Comparison of ENCODE assay signal across 9 cellular contexts in genomic region chr19:1076951-1077350, GRCh38. TPM values are rescaled to one million over a fixed set of nuclear protein-coding genes. Genes with fewer than 3 reads are reported as not detected.
DNase-seq lines count a peak whose midpoint lies in the region; ATAC-seq, FAIRE-seq and TF ChIP-seq lines count a peak whose summit lies in the region.
"Had no signal": no experiment of that assay in that cellular context is flagged by ENCODE, and none has a peak within 500 bp of the region (broad histone marks: within the 10 kb centered on the region; RNA-seq: fewer than 3 reads in every experiment).

No MANE protein-coding gene starts in this region.

- no peaks in the 10 kb centered on the region for H3K27me3 Mint-ChIP-seq in activated T-helper 2 cell treated with anti-CD3 and anti-CD28 coated beads, Interferon-gamma antibody, Interleukin-2, Interleukin-4, amounts not matched to agents 10 μg/mL and 5 μg/mL and 100 μg/mL, durations not matched to agents 14 hours and 24 hours and 36 hours (ENCODE audit: low read depth)
- no peaks in the 10 kb centered on the region for H3K27me3 Mint-ChIP-seq in Caco-2 (ENCODE audit: insufficient read depth, unreplicated experiment)

- BruUV-seq in Caco-2 (replicated peaks; lab: Mats Ljungman, UMichigan) = no TSS peak

- H3K9ac ChIP-seq in OCI-LY3 (ENCODE audit: low read length) = peak overlapping the region; percentile 34

- peak overlapping the region; percentile 75 for H3K4me3 Mint-ChIP-seq in activated T-helper 2 cell treated with anti-CD3 and anti-CD28 coated beads, Interferon-gamma antibody, Interleukin-2, Interleukin-4, amounts not matched to agents 10 μg/mL and 5 μg/mL and 100 μg/mL, durations not matched to agents 14 hours and 24 hours and 36 hours (ENCODE audit: low read depth)
- no peak overlapping the region for H3K4me3 Mint-ChIP-seq in Caco-2 (ENCODE audit: unreplicated experiment)

- peaks cover 44% of the 10 kb centered on the region for H3K36me3 ChIP-seq in OCI-LY3 (replicated peaks; ENCODE audit: low read depth, low read length)
- no peaks in the 10 kb centered on the region; the same call in 1 of the 2 replicates for H3K36me3 ChIP-seq in Caco-2 (ENCODE audit: control insufficient read depth, insufficient read depth, low read length)

- FAIRE-seq in GM12892 (lab: Jason Lieb, UNC) = peak; percentile 94

- no peaks in the 10 kb centered on the region; the same call in 1 of the 2 replicates for H3K79me2 ChIP-seq in OCI-LY3 (ENCODE audit: low read length)

- ATAC-seq in HG02763 (IDR thresholded peaks at IDR 0.05; ENCODE audit: unreplicated experiment) = peak; percentile 52
- ATAC-seq: HCT116 had no signal

- H3K27ac Mint-ChIP-seq in activated T-helper 2 cell treated with anti-CD3 and anti-CD28 coated beads, Interferon-gamma antibody, Interleukin-2, Interleukin-4, amounts not matched to agents 10 μg/mL and 5 μg/mL and 100 μg/mL, durations not matched to agents 14 hours and 24 hours and 36 hours = peak overlapping the region; percentile 78
- H3K27ac Mint-ChIP-seq in Caco-2 (ENCODE audit: unreplicated experiment) = no peak overlapping the region

- intact Hi-C loops in activated T-helper 2 cell treated with anti-CD3 and anti-CD28 coated beads, Interferon-gamma antibody, Interleukin-2, Interleukin-4, amounts not matched to agents 10 μg/mL and 5 μg/mL and 100 μg/mL, durations not matched to agents 14 hours and 24 hours and 36 hours (cut with micrococcal nuclease) = loop anchor here (1.0 to 5.0 kb wide), 5 partner anchors 8 to 445 kb away; partner anchors contain the start of gene POLRMT
- intact Hi-C loops in Caco-2 (cut with micrococcal nuclease; ENCODE audit: unreplicated experiment) = no loop called here

- TF ChIP-seq CTCF in OCI-LY3 (IDR thresholded peaks at IDR 0.05; ENCODE audit: low read depth, low read length) (no peak), Caco-2 (IDR thresholded peaks at IDR 0.05; ENCODE audit: insufficient read depth in 1 of 2, low read depth in 1 of 2, low read length in 1 of 2, severe bottlenecking in 1 of 2, unreplicated experiment in 1 of 2) (no peak)

- H3K27ac ChIP-seq in OCI-LY3 (ENCODE audit: low read length) = peak overlapping the region; percentile 83

- no peak overlapping the region for H2AFZ ChIP-seq in OCI-LY3 (ENCODE audit: low read depth, low read length)

- H3K27me3 ChIP-seq in OCI-LY3 (ENCODE audit: low read depth, low read length) (no peaks in the 10 kb centered on the region), Caco-2 (replicated peaks; ENCODE audit: control insufficient read depth, insufficient read depth, low read length) (no peaks in the 10 kb centered on the region)

- peaks cover 2% of the 10 kb centered on the region; the same call in 1 of the 2 replicates for H4K20me1 ChIP-seq in OCI-LY3 (ENCODE audit: insufficient read depth, low read length)

- TF ChIP-seq POLR2A in GM12892 (IDR thresholded peaks at IDR 0.05; ENCODE audit: low read depth, low read length) = no peak; the same call in 1 of the 2 replicates

- H3K36me3 Mint-ChIP-seq in activated T-helper 2 cell treated with anti-CD3 and anti-CD28 coated beads, Interferon-gamma antibody, Interleukin-2, Interleukin-4, amounts not matched to agents 10 μg/mL and 5 μg/mL and 100 μg/mL, durations not matched to agents 14 hours and 24 hours and 36 hours (ENCODE audit: low read depth) = peaks cover 79% of the 10 kb centered on the region
- peaks cover 55% of the 10 kb centered on the region for H3K36me3 Mint-ChIP-seq in Caco-2 (ENCODE audit: insufficient read depth, unreplicated experiment)

- H3K4me3 ChIP-seq in OCI-LY3 (ENCODE audit: low read length) (peak overlapping the region; percentile 35), Caco-2 (ENCODE audit: low read depth, low read length) (no peak overlapping the region)

- peak; percentile 96 for DNase-seq in GM12892 (ENCODE audit: insufficient read length)
- peak; percentile 95 for DNase-seq in activated T-helper 2 cell treated with anti-CD3 and anti-CD28 coated beads, Interferon-gamma antibody, Interleukin-2, Interleukin-4, amounts not matched to agents 10 μg/mL and 5 μg/mL and 100 μg/mL, durations not matched to agents 14 hours and 24 hours and 36 hours (ENCODE audit: low spot score)
- DNase-seq in kidney tubule cell (ENCODE audit: low spot score) = peak; percentile 85
- DNase-seq in stimulated activated CD8-positive, alpha-beta memory T cell treated with anti-CD3 and anti-CD28 coated beads, Interleukin-4, amount 100 ng/mL, for 4 hours (ENCODE audit: low read depth in 2 of 2, low spot score in 1 of 2) = peak; percentile 76 to 89
- DNase-seq in Caco-2 = no peak
- DNase-seq in D341Med (ENCODE audit: low spot score) = no peak

- H3K9me3 Mint-ChIP-seq in activated T-helper 2 cell treated with anti-CD3 and anti-CD28 coated beads, Interferon-gamma antibody, Interleukin-2, Interleukin-4, amounts not matched to agents 10 μg/mL and 5 μg/mL and 100 μg/mL, durations not matched to agents 14 hours and 24 hours and 36 hours = no peaks in the 10 kb centered on the region
- H3K9me3 Mint-ChIP-seq in Caco-2 (ENCODE audit: unreplicated experiment) = no peaks in the 10 kb centered on the region

- CTCF ChIA-PET in Caco-2 (lab: Charles Lee) = no interaction called here

- POLR2A ChIA-PET in Caco-2 (lab: Charles Lee) = no interaction called here

- H3K4me1 Mint-ChIP-seq in activated T-helper 2 cell treated with anti-CD3 and anti-CD28 coated beads, Interferon-gamma antibody, Interleukin-2, Interleukin-4, amounts not matched to agents 10 μg/mL and 5 μg/mL and 100 μg/mL, durations not matched to agents 14 hours and 24 hours and 36 hours (ENCODE audit: low read depth) = peaks cover 42% of the 10 kb centered on the region
- peaks cover 11% of the 10 kb centered on the region for H3K4me1 Mint-ChIP-seq in Caco-2 (ENCODE audit: low read depth, unreplicated experiment)

- H3K9me3 ChIP-seq in OCI-LY3 (ENCODE audit: insufficient read depth, low read length) (no peaks in the 10 kb centered on the region), Caco-2 (no peaks in the 10 kb centered on the region)

- H3K4me1 ChIP-seq in OCI-LY3 (ENCODE audit: low read length) (peaks cover 35% of the 10 kb centered on the region), Caco-2 (peaks cover 9% of the 10 kb centered on the region; the same call in 1 of the 2 replicates)

- peak overlapping the region; percentile 74 for H3K4me2 ChIP-seq in OCI-LY3 (ENCODE audit: low read length)

RNA-seq across cellular contexts. Expression of gene ARHGAP45, which starts 10.0 kb away (rescaled TPM):
- polyA plus RNA-seq in GM12892 (2012; ENCODE audit: missing spikeins) = 45.5 TPM
- total RNA-seq in activated T-helper 2 cell treated with anti-CD3 and anti-CD28 coated beads, Interferon-gamma antibody, Interleukin-2, Interleukin-4, amounts not matched to agents 10 μg/mL and 5 μg/mL and 100 μg/mL, durations not matched to agents 14 hours and 24 hours and 36 hours = 158 TPM in 2 replicates
- total RNA-seq in Caco-2 (2022) = 38.6 and 43.3 TPM in 2 replicates

RNA-seq across cellular contexts. Expression of gene POLR2E, which starts 18.2 kb away (rescaled TPM):
- polyA plus RNA-seq in GM12892 (2012; ENCODE audit: missing spikeins) = 87.9 TPM
- 260 and 272 TPM in 2 replicates for total RNA-seq in activated T-helper 2 cell treated with anti-CD3 and anti-CD28 coated beads, Interferon-gamma antibody, Interleukin-2, Interleukin-4, amounts not matched to agents 10 μg/mL and 5 μg/mL and 100 μg/mL, durations not matched to agents 14 hours and 24 hours and 36 hours
- total RNA-seq in Caco-2 (2022) = 264 and 272 TPM in 2 replicates

RNA-seq across cellular contexts. Expression of gene GPX4, which starts 26.8 kb away (rescaled TPM):
- 359 TPM for polyA plus RNA-seq in GM12892 (2012; ENCODE audit: missing spikeins)
- 257 TPM in 2 replicates for total RNA-seq in activated T-helper 2 cell treated with anti-CD3 and anti-CD28 coated beads, Interferon-gamma antibody, Interleukin-2, Interleukin-4, amounts not matched to agents 10 μg/mL and 5 μg/mL and 100 μg/mL, durations not matched to agents 14 hours and 24 hours and 36 hours
- total RNA-seq in Caco-2 (2022) = 500 and 546 TPM in 2 replicates

RNA-seq across cellular contexts. Expression of gene ABCA7, which starts 37.0 kb away (rescaled TPM):
- polyA plus RNA-seq in GM12892 (2012; ENCODE audit: missing spikeins) = 6.9 TPM
- 17.2 and 19.6 TPM in 2 replicates for total RNA-seq in activated T-helper 2 cell treated with anti-CD3 and anti-CD28 coated beads, Interferon-gamma antibody, Interleukin-2, Interleukin-4, amounts not matched to agents 10 μg/mL and 5 μg/mL and 100 μg/mL, durations not matched to agents 14 hours and 24 hours and 36 hours
- 43.5 and 45.9 TPM in 2 replicates for total RNA-seq in Caco-2 (2022)

RNA-seq across cellular contexts. Expression of gene CNN2, which starts 50.5 kb away (rescaled TPM):
- polyA plus RNA-seq in GM12892 (2012; ENCODE audit: missing spikeins) = 68.4 TPM
- 160 and 163 TPM in 2 replicates for total RNA-seq in activated T-helper 2 cell treated with anti-CD3 and anti-CD28 coated beads, Interferon-gamma antibody, Interleukin-2, Interleukin-4, amounts not matched to agents 10 μg/mL and 5 μg/mL and 100 μg/mL, durations not matched to agents 14 hours and 24 hours and 36 hours
- 194 and 221 TPM in 2 replicates for total RNA-seq in Caco-2 (2022)

Comparison
In these comparisons a context has a peak if more than half of its experiments do, and no peak if none do; other contexts are left out.
1. DNase-seq: peak in GM12892 (single experiment), activated T-helper 2 cell treated with anti-CD3 and anti-CD28 coated beads, Interferon-gamma antibody, Interleukin-2, Interleukin-4, amounts not matched to agents 10 μg/mL and 5 μg/mL and 100 μg/mL, durations not matched to agents 14 hours and 24 hours and 36 hours (single experiment), kidney tubule cell (single experiment) and stimulated activated CD8-positive, alpha-beta memory T cell treated with anti-CD3 and anti-CD28 coated beads, Interleukin-4, amount 100 ng/mL, for 4 hours (2 of 2); none in Caco-2 (0 of 2) and D341Med (single experiment).